21 cellular contexts compared by ENCODE assay signal in genomic region chr22:23536821-23537345, GRCh38. TPM values are rescaled to one million over a fixed set of nuclear protein-coding genes. Genes with fewer than 3 reads are reported as not detected.
DNase-seq lines count a peak whose midpoint lies in the region; ATAC-seq, FAIRE-seq and TF ChIP-seq lines count a peak whose summit lies in the region.
"Had no signal": no experiment of that assay in that cellular context is flagged by ENCODE, and none has a peak within 500 bp of the region (broad histone marks: within the 10 kb centered on the region; RNA-seq: fewer than 3 reads in every experiment).

No MANE protein-coding gene starts in this region.

- H4K91ac ChIP-seq in H9 (ENCODE audit: insufficient read length, low read depth, low read length) = peak overlapping the region; percentile 40

- no peaks in the 10 kb centered on the region; a peak in 1 of 7 replicates for H3K36me3 Mint-ChIP-seq in H9 (ENCODE audit: insufficient read depth in 1 of 3, low read depth in 3 of 3)
- H3K36me3 Mint-ChIP-seq: CD4-positive, alpha-beta memory T cell had no signal

- H3K36me3 ChIP-seq in right lobe of liver = no peaks in the 10 kb centered on the region
- H3K36me3 ChIP-seq in spleen = no peaks in the 10 kb centered on the region
- H3K36me3 ChIP-seq: gastroesophageal sphincter, MG63 had no signal

- H3K27me3 ChIP-seq in H9 (ENCODE audit: insufficient read depth, low read length) (no peaks in the 10 kb centered on the region; the same call in 1 of the 2 replicates), right lobe of liver (no peaks in the 10 kb centered on the region), spleen (replicated peaks in 1 of 7) (no peaks in the 10 kb centered on the region)
- H3K27me3 ChIP-seq: gastroesophageal sphincter, MG63 had no signal

- intact Hi-C loops in right lobe of liver (cut with DNase I) (loop anchor here in 1 of 2 donors (10.0 kb wide), 1 partner anchor 122 kb away; no protein-coding TSS in a partner anchor), spleen (cut with DNase I; ENCODE audit: low total_unique reads) (loop anchor here (10.0 kb wide), 1 partner anchor 132 kb away; no protein-coding TSS in a partner anchor)

- H3K4me2 ChIP-seq in H9 (ENCODE audit: insufficient read depth, insufficient read length, low read length) = peak overlapping the region; percentile 3

- no peak overlapping the region for H3K56ac ChIP-seq in H9 (ENCODE audit: insufficient read length, low read depth, low read length)

- H3K9me3 Mint-ChIP-seq in H9 = no peaks in the 10 kb centered on the region; a peak in 1 of 5 replicates
- H3K9me3 Mint-ChIP-seq: activated naive CD8-positive, alpha-beta T cell treated with anti-CD3 and anti-CD28 coated beads, Interleukin-2, amount 50 U/mL, for 24 hours; CD4-positive, alpha-beta memory T cell; central memory CD8-positive, alpha-beta T cell; T-helper 1 cell treated with Interleukin-12 subunit alpha and Interleukin-12 subunit beta and Interleukin-4 antibody, amounts not matched to agents 30 μg/mL and 1 μg/mL, for 36 hours had no signal

- H3K23ac ChIP-seq in H9 (ENCODE audit: insufficient read length, low read depth, low read length) = no peak overlapping the region

- H2BK12ac ChIP-seq in H9 (ENCODE audit: insufficient read length, low read depth, low read length) = no peak overlapping the region

- H3K9me3 ChIP-seq in H9 (ENCODE audit: control insufficient read depth, low read depth, low read length) (no peaks in the 10 kb centered on the region), right lobe of liver (no peaks in the 10 kb centered on the region), spleen (no peaks in the 10 kb centered on the region)
- H3K9me3 ChIP-seq: gastroesophageal sphincter, MG63, psoas muscle had no signal

- FAIRE-seq in HTR-8/SVneo (lab: Jason Lieb, UNC) (no peak), H54 (lab: Jason Lieb, UNC) (no peak)

- no peak overlapping the region for H4K8ac ChIP-seq in H9 (replicated peaks; ENCODE audit: insufficient read length, low read depth, low read length)

- H3K79me1 ChIP-seq in H9 (ENCODE audit: insufficient read depth, low read depth, low read length, poor library complexity, severe bottlenecking) = no peaks in the 10 kb centered on the region

- no peak overlapping the region for H2BK20ac ChIP-seq in H9 (ENCODE audit: low read depth, low read length, poor library complexity, severe bottlenecking)

- peaks cover 66 to 70% of the 10 kb centered on the region in 2 experiments for H3K4me1 Mint-ChIP-seq in H9

- no peak overlapping the region; the same call in 1 of the 2 replicates for H3K4ac ChIP-seq in H9 (ENCODE audit: low read depth, low read length)

- no CpG with 5 or more reads among the region's 17 CpGs for WGBS in H9 (ENCODE audit: extremely low coverage, insufficient read length, low lambda C conversion rate)
- 79% methylated on average over 17 of the region's 17 CpGs for WGBS in right lobe of liver (ENCODE audit: insufficient coverage, low coverage, low lambda C conversion rate, missing lambda C conversion rate)
- WGBS in spleen, 5 donors = 86 to 90% (median 88%) methylated on average over 17 of the region's 17 CpGs

- no peak overlapping the region for H3K27ac ChIP-seq in H9 (ENCODE audit: insufficient read length, low read depth, low read length)
- H3K27ac ChIP-seq in VCaP = peak overlapping the region; percentile 100
- H3K27ac ChIP-seq in right lobe of liver = no peak overlapping the region
- peak overlapping the region in 2 of 8 donors; percentile 8 to 52 for H3K27ac ChIP-seq in spleen
- H3K27ac ChIP-seq: gastroesophageal sphincter, psoas muscle, RWPE1 had no signal

- no peak overlapping the region for H3K9ac ChIP-seq in H9 (ENCODE audit: extremely low read depth, insufficient read length, low read length)

- H3K4me3 ChIP-seq in right lobe of liver = no peak overlapping the region
- no peak overlapping the region for H3K4me3 ChIP-seq in spleen
- H3K4me3 ChIP-seq: gastroesophageal sphincter, MG63, psoas muscle had no signal

- no peak overlapping the region for H2AK5ac ChIP-seq in H9 (ENCODE audit: insufficient read length, low read length)

- no peak for TF ChIP-seq CTCF in H9 (conservative IDR thresholded peaks at IDR 0.05)
- no peak for TF ChIP-seq CTCF in VCaP (conservative IDR thresholded peaks at IDR 0.05)
- no peak for TF ChIP-seq CTCF in right lobe of liver (IDR thresholded peaks at IDR 0.05)
- no peak for TF ChIP-seq CTCF in spleen (IDR thresholded peaks at IDR 0.05 in 8 of 11, conservative IDR thresholded peaks at IDR 0.05 in 3 of 11)

- no peaks in the 10 kb centered on the region for H3K79me2 ChIP-seq in H9 (ENCODE audit: insufficient read depth, low read length)

- H2BK15ac ChIP-seq in H9 (ENCODE audit: low read depth, low read length) = no peak overlapping the region

- ATAC-seq in right lobe of liver = no peak
- ATAC-seq: activated naive CD8-positive, alpha-beta T cell treated with anti-CD3 and anti-CD28 coated beads, Interleukin-2, amount 50 U/mL, for 24 hours; gastroesophageal sphincter; psoas muscle had no signal

- H4K20me1 ChIP-seq in H9 (ENCODE audit: control insufficient read depth, insufficient read depth, insufficient read length) = no peaks in the 10 kb centered on the region

- peak overlapping the region; percentile 47; the same call in 1 of the 2 replicates for H3K14ac ChIP-seq in H9 (ENCODE audit: insufficient read depth, low read length)

- peaks cover 3% of the 10 kb centered on the region for H3K23me2 ChIP-seq in H9 (ENCODE audit: insufficient read length, low read depth, low read length, poor library complexity, severe bottlenecking)

- no peak overlapping the region for H2BK120ac ChIP-seq in H9 (ENCODE audit: low read depth, low read length, poor library complexity, severe bottlenecking)

- peak overlapping the region in 1 of 2 experiments; percentile 61; a peak in 2 of 5 replicates for H3K4me3 Mint-ChIP-seq in H9
- H3K4me3 Mint-ChIP-seq: activated naive CD8-positive, alpha-beta T cell treated with anti-CD3 and anti-CD28 coated beads, Interleukin-2, amount 50 U/mL, for 24 hours; CD4-positive, alpha-beta memory T cell; central memory CD8-positive, alpha-beta T cell; T-helper 1 cell treated with Interleukin-12 subunit alpha and Interleukin-12 subunit beta and Interleukin-4 antibody, amounts not matched to agents 30 μg/mL and 1 μg/mL, for 36 hours had no signal

- H3K4me1 ChIP-seq in H9 (ENCODE audit: insufficient read depth, low read length) (peaks cover 25% of the 10 kb centered on the region; the same call in 1 of the 2 replicates), right lobe of liver (no peaks in the 10 kb centered on the region), spleen (peaks cover 0 to 60% (median 30%) of the 10 kb centered on the region in 6 donors)
- H3K4me1 ChIP-seq: psoas muscle had no signal

- peak overlapping the region; percentile 79 to 98 (median 88); a peak in 6 of 7 replicates for H3K27ac Mint-ChIP-seq in H9
- H3K27ac Mint-ChIP-seq: activated naive CD8-positive, alpha-beta T cell treated with anti-CD3 and anti-CD28 coated beads, Interleukin-2, amount 50 U/mL, for 24 hours; T-helper 1 cell treated with Interleukin-12 subunit alpha and Interleukin-12 subunit beta and Interleukin-4 antibody, amounts not matched to agents 30 μg/mL and 1 μg/mL, for 36 hours had no signal

- TF ChIP-seq POLR2A in right lobe of liver (IDR thresholded peaks at IDR 0.05) (no peak), spleen (IDR thresholded peaks at IDR 0.05) (no peak), H54 (IDR thresholded peaks at IDR 0.05; ENCODE audit: low read depth, low read length) (no peak)

- H4K5ac ChIP-seq in H9 (ENCODE audit: insufficient read length, low read depth, low read length) = no peak overlapping the region

- no peak overlapping the region for H2AFZ ChIP-seq in H9 (ENCODE audit: low read length)

- peaks cover 32% of the 10 kb centered on the region for H3K27me3 Mint-ChIP-seq in H9 (ENCODE audit: low read depth)
- H3K27me3 Mint-ChIP-seq: central memory CD8-positive, alpha-beta T cell had no signal

- no peak overlapping the region for H3T11ph ChIP-seq in H9 (ENCODE audit: low read length)

- H2BK5ac ChIP-seq in H9 (ENCODE audit: insufficient read length, low read length) = no peak overlapping the region

- H3K18ac ChIP-seq in H9 (ENCODE audit: insufficient read length, low read depth, low read length) = peak overlapping the region; percentile 72

- peak; percentile 30 for DNase-seq in H9
- DNase-seq in right lobe of liver = peak in 2 of 3 donors; percentile 24 to 38
- peak; percentile 24 for DNase-seq in spleen
- no peak for DNase-seq in HTR-8/SVneo (ENCODE audit: insufficient read length, low spot score)
- no peak for DNase-seq in midbrain (lab: John Stamatoyannopoulos, UW)
- DNase-seq in GOT3 (lab: John Stamatoyannopoulos, UW) = no peak
- DNase-seq in H54 (ENCODE audit: insufficient read length, low spot score) = no peak
- DNase-seq: activated CD4-positive, alpha-beta T cell treated with anti-CD3 and anti-CD28 coated beads for 1 hour; activated naive CD8-positive, alpha-beta T cell treated with anti-CD3 and anti-CD28 coated beads, Interleukin-2, amount 50 U/mL, for 24 hours; CD4-positive, alpha-beta memory T cell; MG63; NCI-H2107; NCI-H774; stimulated activated CD4-positive, alpha-beta T cell treated with anti-CD3 and anti-CD28 coated beads, Interleukin-15, amount 100 ng/mL, for 24 hours had no signal

RNA-seq across cellular contexts. Expression of gene IGLL1, which starts 43.2 kb away (rescaled TPM):
- total RNA-seq in H9 (2021) (not detected in 2 replicates), right lobe of liver (not detected), spleen (not detected)
- under 1 TPM in 1 of 3 donors, not detected in 2; 0.26 TPM for polyA plus RNA-seq in spleen
- total RNA-seq: CD4-positive, alpha-beta memory T cell; gastroesophageal sphincter; kidney epithelial cell; psoas muscle had no signal
- polyA plus RNA-seq: CD4-positive, alpha-beta memory T cell; psoas muscle had no signal

Comparison
In these comparisons a context has a peak if more than half of its experiments do, and no peak if none do; other contexts are left out.
1. DNase-seq: peak in H9 (single experiment), right lobe of liver (2 of 3) and spleen (single experiment); none in HTR-8/SVneo (single experiment), midbrain (single experiment), GOT3 (single experiment) and H54 (single experiment).